In genomic region chr7:25047571-25048443, GRCh38 we compare ENCODE assay signal across 7 cellular contexts.
DNase-seq lines count a peak whose midpoint lies in the region; ATAC-seq, FAIRE-seq and TF ChIP-seq lines count a peak whose summit lies in the region.
"Not testable (repeated sequence)": the region's sequence is repeated elsewhere in the genome, so short reads cannot be mapped to it uniquely, and the experiment has no call there.

No MANE protein-coding gene starts in this region.

- TSS peak; percentile 90 for BruUV-seq in K562 (replicated peaks; lab: Mats Ljungman, UMichigan)

- 0 out of 2 replicates have a peak, but pooled peaks have one; percentile 33 for TF ChIP-seq POLR2A in K562 (conservative IDR thresholded peaks at IDR 0.05)

- in situ Hi-C loops in K562 (cut with MboI), result not testable (repeated sequence)

- not testable (repeated sequence) for TF ChIP-seq CTCF in RWPE1 (conservative IDR thresholded peaks at IDR 0.05; ENCODE audit: low read depth); K562 (IDR thresholded peaks at IDR 0.05 in 2 of 3, conservative IDR thresholded peaks at IDR 0.05 in 1 of 3; ENCODE audit: insufficient read depth in 2 of 3, low read depth in 1 of 3, low read length in 3 of 3); fibroblast of villous mesenchyme (IDR thresholded peaks at IDR 0.05; ENCODE audit: insufficient read depth, low read depth, low read length); keratinocyte (optimal IDR thresholded peaks at IDR 0.05 in 1 of 3, IDR thresholded peaks at IDR 0.05 in 1 of 3, conservative IDR thresholded peaks at IDR 0.05 in 1 of 3; ENCODE audit: extremely low read depth in 1 of 3, insufficient read depth in 2 of 3, low read length in 3 of 3); osteocyte (IDR thresholded peaks at IDR 0.05)

- H3K4me1 Mint-ChIP-seq in osteocyte (ENCODE audit: unreplicated experiment), result not testable (repeated sequence)

- H3K9ac ChIP-seq in HUES6 (ENCODE audit: low read length), result not testable (repeated sequence)
- H3K9ac ChIP-seq in K562 (ENCODE audit: insufficient read depth in 1 of 2, low read depth in 2 of 2, low read length in 2 of 2) (peak overlapping the region in 1 of 2 experiments; percentile 58; a peak in 2 of 4 replicates), keratinocyte (ENCODE audit: control insufficient read depth, extremely low read depth, insufficient read depth, low read length) (peak overlapping the region; percentile 35)

- POLR2A ChIA-PET in RWPE1 (lab: Yijun Ruan, JAX; ENCODE audit: low non-redundant PET), result not testable (repeated sequence)
- POLR2A ChIA-PET in K562 (lab: Yijun Ruan, JAX), result interaction anchor here (0.7 to 1.5 kb wide), 3 partner anchors 11 to 836 kb away, joined by 4 to 5 read pairs (median 4); no protein-coding TSS in a partner anchor

- peak overlapping the region; percentile 85 for H3K4me2 ChIP-seq in K562 (ENCODE audit: insufficient read depth, low read length)
- H3K4me2 ChIP-seq in keratinocyte (ENCODE audit: control insufficient read depth, extremely low read depth, insufficient read depth, low read depth, low read length), result peak overlapping the region; percentile 41

- DNase-seq in ELF-1 (ENCODE audit: low read depth, low spot score) (peak; percentile 20), K562 (ENCODE audit: extremely low read depth in 1 of 4, low spot score in 3 of 4) (peak in 1 of 4 experiments; percentile 28)
- not testable (repeated sequence) for DNase-seq in RWPE1 (ENCODE audit: low spot score); fibroblast of villous mesenchyme (ENCODE audit: low read depth); keratinocyte (ENCODE audit: low read depth, low spot score); osteocyte (ENCODE audit: extremely low spot score, unreplicated experiment)

- ATAC-seq in K562, result peak; percentile 83

- intact Hi-C loops in K562 (cut with micrococcal nuclease), result not testable (repeated sequence)

- H2AFZ ChIP-seq in K562 (ENCODE audit: low read depth, low read length), result peak overlapping the region; percentile 99
- peak overlapping the region; percentile 51 for H2AFZ ChIP-seq in keratinocyte (ENCODE audit: control insufficient read depth, low read length)

- H3K9me3 Mint-ChIP-seq in osteocyte (ENCODE audit: unreplicated experiment), result not testable (repeated sequence)

- H3K27ac Mint-ChIP-seq in osteocyte (ENCODE audit: unreplicated experiment), result not testable (repeated sequence)

- peak in 1 of 2 experiments; percentile 34; a peak in 2 of 4 replicates for TF ChIP-seq RAD21 in K562 (CRISPR knock-in tag; conservative IDR thresholded peaks at IDR 0.05 in 1 of 2, IDR thresholded peaks at IDR 0.05 in 1 of 2)

- FAIRE-seq in K562 (lab: Jason Lieb, UNC), result peak; percentile 77
- FAIRE-seq in keratinocyte (lab: Jason Lieb, UNC), result not testable (repeated sequence)

- not testable (repeated sequence) for H4K20me1 ChIP-seq in K562 (replicated peaks; ENCODE audit: control insufficient read depth, insufficient read depth, low read length); keratinocyte (ENCODE audit: control insufficient read depth, extremely low read depth, insufficient read depth, low read length)

- H3K27me3 ChIP-seq in HUES6 (ENCODE audit: control insufficient read depth, insufficient read depth, low read length); K562 (ENCODE audit: control insufficient read depth in 2 of 2, insufficient read depth in 2 of 2, low read length in 2 of 2); keratinocyte (ENCODE audit: control insufficient read depth, extremely low read depth, insufficient read depth, low read length): not testable (repeated sequence)

- not testable (repeated sequence) for H3K27me3 Mint-ChIP-seq in osteocyte (ENCODE audit: unreplicated experiment)

- H3K9me1 ChIP-seq in K562 (ENCODE audit: control insufficient read depth, insufficient read depth, low read length); keratinocyte (ENCODE audit: control insufficient read depth, extremely low read depth, insufficient read depth, low read length): not testable (repeated sequence)

- not testable (repeated sequence) for H3K4me1 ChIP-seq in HUES6 (ENCODE audit: control insufficient read depth, insufficient read depth, low read length); K562 (replicated peaks in 1 of 2; ENCODE audit: control insufficient read depth in 2 of 2, insufficient read depth in 2 of 2, low read length in 2 of 2); keratinocyte (ENCODE audit: control insufficient read depth, extremely low read depth, insufficient read depth, low read length)

- H3K9me3 ChIP-seq in HUES6 (ENCODE audit: control insufficient read depth, insufficient read depth, low read depth, low read length); K562 (replicated peaks; ENCODE audit: control insufficient read depth, insufficient read depth, low read depth, low read length); keratinocyte (ENCODE audit: control insufficient read depth, low read depth, low read length): not testable (repeated sequence)

- peak overlapping the region; percentile 38 for H3K4me3 Mint-ChIP-seq in osteocyte (ENCODE audit: unreplicated experiment)

- H3K4me3 ChIP-seq in HUES6 (ENCODE audit: low read depth, low read length) (peak overlapping the region; percentile 46), K562 (peak overlapping the region; percentile 21; the same call in 1 of the 2 replicates), fibroblast of villous mesenchyme (ENCODE audit: low read depth, low read length) (peak overlapping the region; percentile 32), keratinocyte (ENCODE audit: control insufficient read depth in 2 of 3, extremely low read depth in 1 of 3, insufficient read depth in 2 of 3, low read depth in 1 of 3, low read length in 3 of 3) (peak overlapping the region in 1 of 3 experiments; percentile 47)

- not testable (repeated sequence) for TF ChIP-seq EP300 in K562 (IDR thresholded peaks at IDR 0.05; ENCODE audit: low read length)

- WGBS in K562 (ENCODE audit: insufficient coverage, low coverage, missing lambda C conversion rate), result 55% methylated on average over 7 of the region's 27 CpGs

- H3K27ac ChIP-seq in HUES6 (ENCODE audit: low read depth, low read length), result not testable (repeated sequence)
- H3K27ac ChIP-seq in RWPE1 (peak overlapping the region; percentile 61), K562 (ENCODE audit: extremely low read depth, low read depth, low read length) (peak overlapping the region; percentile 69; the same call in 2 of the 3 replicates), keratinocyte (ENCODE audit: control insufficient read depth, insufficient read depth, low read length) (peak overlapping the region; percentile 51)

- CTCF ChIA-PET in RWPE1 (lab: Yijun Ruan, JAX); K562 (lab: Yijun Ruan, JAX; ENCODE audit: low intra/inter-chr PET ratio): not testable (repeated sequence)

- dilution Hi-C loops in keratinocyte (cut with MboI; ENCODE audit: extremely low pct_ligation_motif_present, low sequenced_read_pairs), result not testable (repeated sequence)

- H3K79me2 ChIP-seq in K562 (ENCODE audit: control insufficient read depth, insufficient read depth, low read length); keratinocyte (ENCODE audit: control insufficient read depth, insufficient read depth, low read length): not testable (repeated sequence)

- H3K36me3 ChIP-seq in HUES6 (ENCODE audit: control insufficient read depth, insufficient read depth, low read length); K562 (ENCODE audit: control insufficient read depth, insufficient read depth, low read length); keratinocyte (ENCODE audit: control insufficient read depth in 2 of 2, extremely low read depth in 1 of 2, insufficient read depth in 2 of 2, low read length in 2 of 2): not testable (repeated sequence)

- not testable (repeated sequence) for H3K36me3 Mint-ChIP-seq in osteocyte (ENCODE audit: unreplicated experiment)

TF ChIP-seq in K562, 482 proteins besides CTCF, POLR2A, EP300 and RAD21 (continues in another document):
- peak; percentile 64; the same call in 1 of the 2 replicates for TF ChIP-seq NFRKB (IDR thresholded peaks at IDR 0.05; ENCODE audit: low read depth)
- peak in 1 of 3 experiments; percentile 69 for TF ChIP-seq YY1 (IDR thresholded peaks at IDR 0.05; ENCODE audit: borderline replicate concordance in 1 of 3, control insufficient read depth in 1 of 3, extremely low read depth in 1 of 3, insufficient read depth in 3 of 3, insufficient read length in 1 of 3, insufficient replicate concordance in 2 of 3, low read depth in 1 of 3, low read length in 2 of 3)
- not testable (repeated sequence) for TF ChIP-seq ATF1 (CRISPR knock-in tag; IDR thresholded peaks at IDR 0.05)
- 0 out of 2 replicates have a peak, but pooled peaks have one; percentile 16 for TF ChIP-seq ATF1 (tag; IDR thresholded peaks at IDR 0.05)
